18 cellular contexts compared by ENCODE assay signal in genomic region chr10:103912759-103913158, GRCh38. TPM values are rescaled to one million over a fixed set of nuclear protein-coding genes. Genes with fewer than 3 reads are reported as not detected.
A peak's percentile ranks its signal among the peaks of the same experiment; 100 is the strongest.
DNase-seq lines count a peak whose midpoint lies in the region; ATAC-seq and TF ChIP-seq lines count a peak whose summit lies in the region.
"Had no signal": no experiment of that assay in that cellular context is flagged by ENCODE, and none has a peak within 500 bp of the region (broad histone marks: within the 10 kb centered on the region; RNA-seq: fewer than 3 reads in every experiment).

No MANE protein-coding gene starts in this region.

- H3K36me3 ChIP-seq in lower lobe of right lung: no peaks in the 10 kb centered on the region
- H3K36me3 ChIP-seq in upper lobe of left lung: no peaks in the 10 kb centered on the region
- no peaks in the 10 kb centered on the region for H3K36me3 ChIP-seq in aorta (ENCODE audit: control insufficient read depth in 1 of 2, insufficient read depth in 2 of 2, low read length in 1 of 2)
- H3K36me3 ChIP-seq: colonic mucosa, ovary, vagina, WERI-Rb-1 had no signal

- H3K27me3 ChIP-seq in lower lobe of right lung (ENCODE audit: low read depth) (no peaks in the 10 kb centered on the region), upper lobe of left lung (no peaks in the 10 kb centered on the region), aorta (ENCODE audit: control insufficient read depth in 1 of 2, insufficient read depth in 2 of 2, low read length in 1 of 2) (no peaks in the 10 kb centered on the region)
- H3K27me3 ChIP-seq: colonic mucosa, heart left ventricle, ovary, vagina had no signal

- peaks cover 67% of the 10 kb centered on the region for H3K36me3 Mint-ChIP-seq in activated naive CD4-positive, alpha-beta T cell treated with anti-CD3 and anti-CD28 coated beads, Interleukin-2, amount 10 ng/mL, durations not matched to agents 7 days and 5 days
- H3K36me3 Mint-ChIP-seq in activated CD8-positive, alpha-beta T cell treated with anti-CD3 and anti-CD28 coated beads, Interleukin-2, amount 10 ng/mL, durations not matched to agents 7 days and 5 days (ENCODE audit: low read depth): peaks cover 68% of the 10 kb centered on the region

- H3K4me1 ChIP-seq in lower lobe of right lung (peaks cover 82% of the 10 kb centered on the region), upper lobe of left lung (peaks cover 59 to 75% (median 70%) of the 10 kb centered on the region in 4 donors), aorta (ENCODE audit: control insufficient read depth in 1 of 2, insufficient read depth in 2 of 2, low read length in 2 of 2) (peaks cover 0 to 6% of the 10 kb centered on the region in 2 donors)

- no peaks in the 10 kb centered on the region for H3K27me3 Mint-ChIP-seq in activated naive CD4-positive, alpha-beta T cell treated with anti-CD3 and anti-CD28 coated beads, Interleukin-2, amount 10 ng/mL, durations not matched to agents 7 days and 5 days
- H3K27me3 Mint-ChIP-seq in activated CD8-positive, alpha-beta T cell treated with anti-CD3 and anti-CD28 coated beads, Interleukin-2, amount 10 ng/mL, durations not matched to agents 7 days and 5 days (ENCODE audit: low read depth): no peaks in the 10 kb centered on the region

- intact Hi-C loops in lower lobe of right lung (cut with DNase I) (no loop called here), aorta (cut with DNase I) (no loop called here)

- H3K9me3 Mint-ChIP-seq in activated naive CD4-positive, alpha-beta T cell treated with anti-CD3 and anti-CD28 coated beads, Interleukin-2, amount 10 ng/mL, durations not matched to agents 7 days and 5 days: peaks cover 7% of the 10 kb centered on the region
- H3K9me3 Mint-ChIP-seq in activated CD8-positive, alpha-beta T cell treated with anti-CD3 and anti-CD28 coated beads, Interleukin-2, amount 10 ng/mL, durations not matched to agents 7 days and 5 days (ENCODE audit: insufficient read depth): peaks cover 15% of the 10 kb centered on the region

- TF ChIP-seq CTCF in lower lobe of right lung (IDR thresholded peaks at IDR 0.05) (no peak), upper lobe of left lung (IDR thresholded peaks at IDR 0.05) (no peak)

- peak overlapping the region; percentile 59 for H3K27ac ChIP-seq in lower lobe of right lung
- peak overlapping the region in 3 of 4 donors; percentile 82 to 89 (median 86) for H3K27ac ChIP-seq in upper lobe of left lung
- peak overlapping the region in 1 of 2 donors; percentile 10 for H3K27ac ChIP-seq in aorta (ENCODE audit: low read depth in 1 of 2, low read length in 2 of 2)
- H3K27ac ChIP-seq: colonic mucosa, ovary, vagina, WERI-Rb-1 had no signal

- ATAC-seq in activated CD8-positive, alpha-beta T cell treated with anti-CD3 and anti-CD28 coated beads, Interleukin-2, amount 10 ng/mL, durations not matched to agents 7 days and 5 days: no peak
- ATAC-seq in lower lobe of right lung (no peak), upper lobe of left lung (ENCODE audit: low FRiP score in 2 of 2) (no peak), aorta (ENCODE audit: low FRiP score) (no peak)
- ATAC-seq: heart left ventricle had no signal

- WGBS in upper lobe of left lung, 2 donors: 83 to 97% methylated on average over 4 of the region's 4 CpGs
- WGBS in aorta, 2 donors: 93 to 99% methylated on average over 4 of the region's 4 CpGs

- TF ChIP-seq EP300 in upper lobe of left lung (IDR thresholded peaks at IDR 0.05): no peak

- H3K9me3 ChIP-seq in lower lobe of right lung (peaks cover 6% of the 10 kb centered on the region), upper lobe of left lung (no peaks in the 10 kb centered on the region), aorta (ENCODE audit: control insufficient read depth, low read length) (no peaks in the 10 kb centered on the region)
- H3K9me3 ChIP-seq: colonic mucosa, ovary, vagina had no signal

- DNase-seq in activated naive CD4-positive, alpha-beta T cell treated with anti-CD3 and anti-CD28 coated beads, Interleukin-2, amount 10 ng/mL, durations not matched to agents 7 days and 5 days: no peak
- no peak for DNase-seq in activated naive CD4-positive, alpha-beta T cell (lab: John Stamatoyannopoulos, UW)
- DNase-seq in activated CD8-positive, alpha-beta T cell treated with anti-CD3 and anti-CD28 coated beads, Interleukin-2, amount 10 ng/mL, durations not matched to agents 7 days and 5 days: no peak
- no peak for DNase-seq in lower lobe of right lung
- DNase-seq in upper lobe of left lung: no peak
- no peak for DNase-seq in UCSD-AML1 (lab: John Stamatoyannopoulos, UW; ENCODE audit: unreplicated experiment)
- DNase-seq in globus pallidus (ENCODE audit: low spot score): no peak
- DNase-seq in aorta: no peak
- DNase-seq: colonic mucosa; H9; heart left ventricle; midbrain; NCI-H1930; NCI-H510A treated with DMSO at 0.1 percent for 48 hours; ovary; stimulated activated naive CD4-positive, alpha-beta T cell treated with Interleukin-2 at 50 U/mL for 16 hours; WERI-Rb-1 had no signal

- POLR2A ChIA-PET in activated CD8-positive, alpha-beta T cell treated with anti-CD3 and anti-CD28 coated beads, Interleukin-2, amount 10 ng/mL, durations not matched to agents 7 days and 5 days (lab: Charles Lee): interaction anchor here (1.6 kb wide), 1 partner anchor 209 kb away, joined by 5 read pairs; the partner anchor contains the start of gene SFR1

- peak overlapping the region; percentile 100 for H3K27ac Mint-ChIP-seq in activated naive CD4-positive, alpha-beta T cell treated with anti-CD3 and anti-CD28 coated beads, Interleukin-2, amount 10 ng/mL, durations not matched to agents 7 days and 5 days
- H3K27ac Mint-ChIP-seq in activated CD8-positive, alpha-beta T cell treated with anti-CD3 and anti-CD28 coated beads, Interleukin-2, amount 10 ng/mL, durations not matched to agents 7 days and 5 days: peak overlapping the region; percentile 99
- H3K27ac Mint-ChIP-seq: H9 had no signal

- no peak overlapping the region for H3K4me3 ChIP-seq in lower lobe of right lung
- H3K4me3 ChIP-seq in upper lobe of left lung: no peak overlapping the region
- no peak overlapping the region for H3K4me3 ChIP-seq in aorta (ENCODE audit: low read length in 2 of 2)
- H3K4me3 ChIP-seq: colonic mucosa, heart left ventricle, ovary, vagina had no signal

- peaks cover 79% of the 10 kb centered on the region for H3K4me1 Mint-ChIP-seq in activated naive CD4-positive, alpha-beta T cell treated with anti-CD3 and anti-CD28 coated beads, Interleukin-2, amount 10 ng/mL, durations not matched to agents 7 days and 5 days
- peaks cover 75% of the 10 kb centered on the region for H3K4me1 Mint-ChIP-seq in activated CD8-positive, alpha-beta T cell treated with anti-CD3 and anti-CD28 coated beads, Interleukin-2, amount 10 ng/mL, durations not matched to agents 7 days and 5 days (ENCODE audit: low read depth)

- no peak for TF ChIP-seq POLR2A in upper lobe of left lung (IDR thresholded peaks at IDR 0.05)

- no peak overlapping the region for H3K4me3 Mint-ChIP-seq in activated naive CD4-positive, alpha-beta T cell treated with anti-CD3 and anti-CD28 coated beads, Interleukin-2, amount 10 ng/mL, durations not matched to agents 7 days and 5 days
- peak overlapping the region; percentile 32 for H3K4me3 Mint-ChIP-seq in activated CD8-positive, alpha-beta T cell treated with anti-CD3 and anti-CD28 coated beads, Interleukin-2, amount 10 ng/mL, durations not matched to agents 7 days and 5 days
- H3K4me3 Mint-ChIP-seq: H9 had no signal

- CTCF ChIA-PET in activated naive CD4-positive, alpha-beta T cell treated with anti-CD3 and anti-CD28 coated beads, Interleukin-2, amount 10 ng/mL, durations not matched to agents 7 days and 5 days (lab: Charles Lee): interaction anchor here (1.6 kb wide), 1 partner anchor 25 kb away, joined by 5 read pairs; no protein-coding TSS in a partner anchor
- CTCF ChIA-PET in activated CD8-positive, alpha-beta T cell treated with anti-CD3 and anti-CD28 coated beads, Interleukin-2, amount 10 ng/mL, durations not matched to agents 7 days and 5 days (lab: Charles Lee): interaction anchor here (2.0 to 4.0 kb wide), 3 partner anchors 11 to 23 kb away, joined by 5 to 18 read pairs (median 9); no protein-coding TSS in a partner anchor

RNA-seq across cellular contexts. Expression of gene STN1, which starts 5.2 kb away (rescaled TPM):
- total RNA-seq in activated CD8-positive, alpha-beta T cell treated with anti-CD3 and anti-CD28 coated beads, Interleukin-2, amount 10 ng/mL, durations not matched to agents 7 days and 5 days: 10 to 100 TPM; 48.8 to 49.8 TPM
- total RNA-seq in lower lobe of right lung (37.0 TPM), upper lobe of left lung (10 to 100 TPM; 36.3 to 71.4 (median 53.4) TPM), aorta (10 to 100 TPM; 20.3 to 24.2 TPM)
- polyA plus RNA-seq in aorta: 10 to 100 TPM; 16.9 to 20.8 TPM

RNA-seq across cellular contexts. Expression of gene SLK, which starts 54.2 kb away (rescaled TPM):
- 10 to 100 TPM; 32.6 to 33.5 TPM for total RNA-seq in activated CD8-positive, alpha-beta T cell treated with anti-CD3 and anti-CD28 coated beads, Interleukin-2, amount 10 ng/mL, durations not matched to agents 7 days and 5 days
- 45.5 TPM for total RNA-seq in lower lobe of right lung
- 100 to 1,000 TPM in 1 of 6 donors, 10 to 100 TPM in 5; 38.7 to 103 (median 58.1) TPM for total RNA-seq in upper lobe of left lung
- total RNA-seq in aorta: 10 to 100 TPM; 47.0 to 50.2 TPM
- 10 to 100 TPM; 16.0 to 19.7 TPM for polyA plus RNA-seq in aorta

RNA-seq across cellular contexts. Expression of gene SH3PXD2A, which starts 57.4 kb away (rescaled TPM):
- total RNA-seq in activated CD8-positive, alpha-beta T cell treated with anti-CD3 and anti-CD28 coated beads, Interleukin-2, amount 10 ng/mL, durations not matched to agents 7 days and 5 days: 1 to 10 TPM; 8.5 to 9.4 TPM
- total RNA-seq in lower lobe of right lung (34.8 TPM), upper lobe of left lung (10 to 100 TPM; 19.6 to 42.2 (median 30.8) TPM), aorta (10 to 100 TPM; 55.9 to 69.1 TPM)
- 10 to 100 TPM; 18.7 to 29.1 TPM for polyA plus RNA-seq in aorta
